ENCODE assay signal across 1 cellular context in the genomic region with DNA sequence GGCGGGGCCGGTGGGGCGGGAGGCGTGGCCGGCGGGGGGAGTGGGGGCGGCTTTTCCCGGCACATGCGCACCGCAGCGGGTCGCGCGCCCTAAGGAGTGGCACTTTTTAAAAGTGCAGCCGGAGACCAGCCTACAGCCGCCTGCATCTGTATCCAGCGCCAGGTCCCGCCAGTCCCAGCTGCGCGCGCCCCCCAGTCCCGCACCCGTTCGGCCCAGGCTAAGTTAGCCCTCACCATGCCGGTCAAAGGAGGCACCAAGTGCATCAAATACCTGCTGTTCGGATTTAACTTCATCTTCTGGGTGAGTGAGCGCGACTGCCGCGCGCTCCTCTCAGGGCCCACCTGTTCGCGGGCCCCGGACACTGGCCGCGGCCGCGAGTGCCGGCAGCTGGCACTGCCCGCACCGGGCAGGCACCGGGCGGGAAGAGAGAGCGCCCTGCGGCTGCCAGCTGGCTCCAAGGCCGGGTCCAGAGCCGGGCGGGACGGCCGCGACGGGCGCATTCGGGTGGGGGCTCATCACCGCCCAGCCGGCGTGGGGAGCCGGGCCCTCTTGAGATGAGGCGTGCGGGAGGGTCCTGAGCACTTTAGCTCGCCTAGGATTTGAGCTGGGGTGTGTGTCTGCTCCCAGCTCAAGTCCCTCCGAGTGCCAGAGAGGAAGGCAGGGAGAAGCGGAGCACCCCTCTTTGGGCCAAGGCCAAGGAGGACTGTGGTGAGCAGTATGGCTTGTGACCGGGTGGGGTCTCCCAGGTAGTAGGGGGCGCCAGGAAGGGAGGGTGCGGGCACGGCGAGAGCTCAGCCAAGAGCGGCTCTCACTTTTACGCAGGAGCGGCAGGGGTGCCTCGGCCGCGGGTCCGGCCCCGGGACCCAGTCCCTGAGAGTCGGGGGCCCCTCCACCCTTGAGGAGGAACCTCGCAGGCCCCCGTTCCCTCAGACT.
TF ChIP-seq lines count a peak whose summit lies in the region.

A gene with protein sequence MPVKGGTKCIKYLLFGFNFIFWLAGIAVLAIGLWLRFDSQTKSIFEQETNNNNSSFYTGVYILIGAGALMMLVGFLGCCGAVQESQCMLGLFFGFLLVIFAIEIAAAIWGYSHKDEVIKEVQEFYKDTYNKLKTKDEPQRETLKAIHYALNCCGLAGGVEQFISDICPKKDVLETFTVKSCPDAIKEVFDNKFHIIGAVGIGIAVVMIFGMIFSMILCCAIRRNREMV (plus strand): TSS at position 135 of the 933 bp plus-strand sequence. CDS start 100 bp downstream, at position 235.

TF ChIP-seq in HEK293, 187 proteins besides CTCF, POLR2A, EP300 and RAD21 (continued from another document and continues in another):
- TF ChIP-seq, protein P1, sequence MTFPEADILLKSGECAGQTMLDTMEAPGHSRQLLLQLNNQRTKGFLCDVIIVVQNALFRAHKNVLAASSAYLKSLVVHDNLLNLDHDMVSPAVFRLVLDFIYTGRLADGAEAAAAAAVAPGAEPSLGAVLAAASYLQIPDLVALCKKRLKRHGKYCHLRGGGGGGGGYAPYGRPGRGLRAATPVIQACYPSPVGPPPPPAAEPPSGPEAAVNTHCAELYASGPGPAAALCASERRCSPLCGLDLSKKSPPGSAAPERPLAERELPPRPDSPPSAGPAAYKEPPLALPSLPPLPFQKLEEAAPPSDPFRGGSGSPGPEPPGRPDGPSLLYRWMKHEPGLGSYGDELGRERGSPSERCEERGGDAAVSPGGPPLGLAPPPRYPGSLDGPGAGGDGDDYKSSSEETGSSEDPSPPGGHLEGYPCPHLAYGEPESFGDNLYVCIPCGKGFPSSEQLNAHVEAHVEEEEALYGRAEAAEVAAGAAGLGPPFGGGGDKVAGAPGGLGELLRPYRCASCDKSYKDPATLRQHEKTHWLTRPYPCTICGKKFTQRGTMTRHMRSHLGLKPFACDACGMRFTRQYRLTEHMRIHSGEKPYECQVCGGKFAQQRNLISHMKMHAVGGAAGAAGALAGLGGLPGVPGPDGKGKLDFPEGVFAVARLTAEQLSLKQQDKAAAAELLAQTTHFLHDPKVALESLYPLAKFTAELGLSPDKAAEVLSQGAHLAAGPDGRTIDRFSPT (tag by site-specific recombination; IDR thresholded peaks at IDR 0.05), result peak; percentile 52; the same call in 1 of the 2 replicates
- TF ChIP-seq ZNF433 (tag by site-specific recombination; IDR thresholded peaks at IDR 0.05; ENCODE audit: low read depth) (no peak), ZSCAN30 (tag by site-specific recombination; IDR thresholded peaks at IDR 0.05) (peak; percentile 15; the same call in 1 of the 2 replicates), ZNF2 (tag by site-specific recombination; IDR thresholded peaks at IDR 0.05) (no peak), ZNF544 (tag by site-specific recombination; IDR thresholded peaks at IDR 0.05) (no peak), KLF9 (tag by site-specific recombination; IDR thresholded peaks at IDR 0.05; ENCODE audit: low read depth) (no peak; the same call in 1 of the 2 replicates), PRDM1 (tag by site-specific recombination; IDR thresholded peaks at IDR 0.05) (0 out of 2 replicates have a peak, but pooled peaks have one; percentile 23), ZNF670 (tag by site-specific recombination; IDR thresholded peaks at IDR 0.05; ENCODE audit: low read depth) (no peak), YY1 (tag by site-specific recombination; IDR thresholded peaks at IDR 0.05) (no peak), KLF8 (tag by site-specific recombination; IDR thresholded peaks at IDR 0.05) (no peak; the same call in 1 of the 2 replicates), ZNF202 (tag by site-specific recombination; IDR thresholded peaks at IDR 0.05; ENCODE audit: borderline replicate concordance) (no peak), ZNF335 (tag by site-specific recombination; conservative IDR thresholded peaks at IDR 0.05) (peak; percentile 94), ZNF174 (tag by site-specific recombination; IDR thresholded peaks at IDR 0.05) (no peak), ZNF138 (tag by site-specific recombination; IDR thresholded peaks at IDR 0.05; ENCODE audit: borderline replicate concordance) (no peak), ZNF473 (tag by site-specific recombination; IDR thresholded peaks at IDR 0.05) (no peak), ZNF341 (tag by site-specific recombination; IDR thresholded peaks at IDR 0.05; ENCODE audit: low read depth) (peak; percentile 68), TRIM28 (IDR thresholded peaks at IDR 0.05; ENCODE audit: borderline replicate concordance, low read length) (no peak), ZBTB48 (tag by site-specific recombination; IDR thresholded peaks at IDR 0.05) (no peak), KLF16 (tag by site-specific recombination; IDR thresholded peaks at IDR 0.05) (no peak), ZNF426 (tag by site-specific recombination; IDR thresholded peaks at IDR 0.05) (no peak), ZNF391 (tag by site-specific recombination; IDR thresholded peaks at IDR 0.05; ENCODE audit: borderline replicate concordance, low read depth) (no peak), ZNF561 (tag by site-specific recombination; IDR thresholded peaks at IDR 0.05; ENCODE audit: borderline replicate concordance) (peak; percentile 35; the same call in 1 of the 2 replicates), ZNF423 (tag by site-specific recombination; IDR thresholded peaks at IDR 0.05) (peak; percentile 19; the same call in 1 of the 2 replicates), ZNF664 (tag by site-specific recombination; IDR thresholded peaks at IDR 0.05) (no peak), ZIC2 (tag by site-specific recombination; IDR thresholded peaks at IDR 0.05) (0 out of 2 replicates have a peak, but pooled peaks have one; percentile 5), ZNF146 (tag by site-specific recombination; IDR thresholded peaks at IDR 0.05) (no peak), ZNF266 (tag by site-specific recombination; IDR thresholded peaks at IDR 0.05; ENCODE audit: low read depth) (no peak), ZNF121 (tag by site-specific recombination; IDR thresholded peaks at IDR 0.05) (no peak), ZNF629 (tag by site-specific recombination; IDR thresholded peaks at IDR 0.05) (0 out of 2 replicates have a peak, but pooled peaks have one; percentile 7)
- TF ChIP-seq, protein P2, sequence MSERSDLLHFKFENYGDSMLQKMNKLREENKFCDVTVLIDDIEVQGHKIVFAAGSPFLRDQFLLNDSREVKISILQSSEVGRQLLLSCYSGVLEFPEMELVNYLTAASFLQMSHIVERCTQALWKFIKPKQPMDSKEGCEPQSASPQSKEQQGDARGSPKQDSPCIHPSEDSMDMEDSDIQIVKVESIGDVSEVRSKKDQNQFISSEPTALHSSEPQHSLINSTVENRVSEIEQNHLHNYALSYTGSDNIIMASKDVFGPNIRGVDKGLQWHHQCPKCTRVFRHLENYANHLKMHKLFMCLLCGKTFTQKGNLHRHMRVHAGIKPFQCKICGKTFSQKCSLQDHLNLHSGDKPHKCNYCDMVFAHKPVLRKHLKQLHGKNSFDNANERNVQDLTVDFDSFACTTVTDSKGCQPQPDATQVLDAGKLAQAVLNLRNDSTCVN (tag by site-specific recombination; optimal IDR thresholded peaks at IDR 0.05), result peak; percentile 88
- TF ChIP-seq, protein P3, sequence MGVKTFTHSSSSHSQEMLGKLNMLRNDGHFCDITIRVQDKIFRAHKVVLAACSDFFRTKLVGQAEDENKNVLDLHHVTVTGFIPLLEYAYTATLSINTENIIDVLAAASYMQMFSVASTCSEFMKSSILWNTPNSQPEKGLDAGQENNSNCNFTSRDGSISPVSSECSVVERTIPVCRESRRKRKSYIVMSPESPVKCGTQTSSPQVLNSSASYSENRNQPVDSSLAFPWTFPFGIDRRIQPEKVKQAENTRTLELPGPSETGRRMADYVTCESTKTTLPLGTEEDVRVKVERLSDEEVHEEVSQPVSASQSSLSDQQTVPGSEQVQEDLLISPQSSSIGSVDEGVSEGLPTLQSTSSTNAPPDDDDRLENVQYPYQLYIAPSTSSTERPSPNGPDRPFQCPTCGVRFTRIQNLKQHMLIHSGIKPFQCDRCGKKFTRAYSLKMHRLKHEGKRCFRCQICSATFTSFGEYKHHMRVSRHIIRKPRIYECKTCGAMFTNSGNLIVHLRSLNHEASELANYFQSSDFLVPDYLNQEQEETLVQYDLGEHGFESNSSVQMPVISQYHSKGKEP (tag by site-specific recombination; IDR thresholded peaks at IDR 0.05), result no peak
- TF ChIP-seq, protein P4, sequence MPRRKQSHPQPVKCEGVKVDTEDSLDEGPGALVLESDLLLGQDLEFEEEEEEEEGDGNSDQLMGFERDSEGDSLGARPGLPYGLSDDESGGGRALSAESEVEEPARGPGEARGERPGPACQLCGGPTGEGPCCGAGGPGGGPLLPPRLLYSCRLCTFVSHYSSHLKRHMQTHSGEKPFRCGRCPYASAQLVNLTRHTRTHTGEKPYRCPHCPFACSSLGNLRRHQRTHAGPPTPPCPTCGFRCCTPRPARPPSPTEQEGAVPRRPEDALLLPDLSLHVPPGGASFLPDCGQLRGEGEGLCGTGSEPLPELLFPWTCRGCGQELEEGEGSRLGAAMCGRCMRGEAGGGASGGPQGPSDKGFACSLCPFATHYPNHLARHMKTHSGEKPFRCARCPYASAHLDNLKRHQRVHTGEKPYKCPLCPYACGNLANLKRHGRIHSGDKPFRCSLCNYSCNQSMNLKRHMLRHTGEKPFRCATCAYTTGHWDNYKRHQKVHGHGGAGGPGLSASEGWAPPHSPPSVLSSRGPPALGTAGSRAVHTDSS (tag by site-specific recombination; IDR thresholded peaks at IDR 0.05), result no peak
- TF ChIP-seq, protein P5, sequence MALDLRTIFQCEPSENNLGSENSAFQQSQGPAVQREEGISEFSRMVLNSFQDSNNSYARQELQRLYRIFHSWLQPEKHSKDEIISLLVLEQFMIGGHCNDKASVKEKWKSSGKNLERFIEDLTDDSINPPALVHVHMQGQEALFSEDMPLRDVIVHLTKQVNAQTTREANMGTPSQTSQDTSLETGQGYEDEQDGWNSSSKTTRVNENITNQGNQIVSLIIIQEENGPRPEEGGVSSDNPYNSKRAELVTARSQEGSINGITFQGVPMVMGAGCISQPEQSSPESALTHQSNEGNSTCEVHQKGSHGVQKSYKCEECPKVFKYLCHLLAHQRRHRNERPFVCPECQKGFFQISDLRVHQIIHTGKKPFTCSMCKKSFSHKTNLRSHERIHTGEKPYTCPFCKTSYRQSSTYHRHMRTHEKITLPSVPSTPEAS (tag by site-specific recombination; IDR thresholded peaks at IDR 0.05), result no peak
- TF ChIP-seq, protein P6, sequence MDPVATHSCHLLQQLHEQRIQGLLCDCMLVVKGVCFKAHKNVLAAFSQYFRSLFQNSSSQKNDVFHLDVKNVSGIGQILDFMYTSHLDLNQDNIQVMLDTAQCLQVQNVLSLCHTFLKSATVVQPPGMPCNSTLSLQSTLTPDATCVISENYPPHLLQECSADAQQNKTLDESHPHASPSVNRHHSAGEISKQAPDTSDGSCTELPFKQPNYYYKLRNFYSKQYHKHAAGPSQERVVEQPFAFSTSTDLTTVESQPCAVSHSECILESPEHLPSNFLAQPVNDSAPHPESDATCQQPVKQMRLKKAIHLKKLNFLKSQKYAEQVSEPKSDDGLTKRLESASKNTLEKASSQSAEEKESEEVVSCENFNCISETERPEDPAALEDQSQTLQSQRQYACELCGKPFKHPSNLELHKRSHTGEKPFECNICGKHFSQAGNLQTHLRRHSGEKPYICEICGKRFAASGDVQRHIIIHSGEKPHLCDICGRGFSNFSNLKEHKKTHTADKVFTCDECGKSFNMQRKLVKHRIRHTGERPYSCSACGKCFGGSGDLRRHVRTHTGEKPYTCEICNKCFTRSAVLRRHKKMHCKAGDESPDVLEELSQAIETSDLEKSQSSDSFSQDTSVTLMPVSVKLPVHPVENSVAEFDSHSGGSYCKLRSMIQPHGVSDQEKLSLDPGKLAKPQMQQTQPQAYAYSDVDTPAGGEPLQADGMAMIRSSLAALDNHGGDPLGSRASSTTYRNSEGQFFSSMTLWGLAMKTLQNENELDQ (tag by site-specific recombination; IDR thresholded peaks at IDR 0.05; ENCODE audit: low read depth), result no peak
- TF ChIP-seq, protein P7, sequence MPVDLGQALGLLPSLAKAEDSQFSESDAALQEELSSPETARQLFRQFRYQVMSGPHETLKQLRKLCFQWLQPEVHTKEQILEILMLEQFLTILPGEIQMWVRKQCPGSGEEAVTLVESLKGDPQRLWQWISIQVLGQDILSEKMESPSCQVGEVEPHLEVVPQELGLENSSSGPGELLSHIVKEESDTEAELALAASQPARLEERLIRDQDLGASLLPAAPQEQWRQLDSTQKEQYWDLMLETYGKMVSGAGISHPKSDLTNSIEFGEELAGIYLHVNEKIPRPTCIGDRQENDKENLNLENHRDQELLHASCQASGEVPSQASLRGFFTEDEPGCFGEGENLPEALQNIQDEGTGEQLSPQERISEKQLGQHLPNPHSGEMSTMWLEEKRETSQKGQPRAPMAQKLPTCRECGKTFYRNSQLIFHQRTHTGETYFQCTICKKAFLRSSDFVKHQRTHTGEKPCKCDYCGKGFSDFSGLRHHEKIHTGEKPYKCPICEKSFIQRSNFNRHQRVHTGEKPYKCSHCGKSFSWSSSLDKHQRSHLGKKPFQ (tag by site-specific recombination; IDR thresholded peaks at IDR 0.05), result no peak
- TF ChIP-seq, protein P8, sequence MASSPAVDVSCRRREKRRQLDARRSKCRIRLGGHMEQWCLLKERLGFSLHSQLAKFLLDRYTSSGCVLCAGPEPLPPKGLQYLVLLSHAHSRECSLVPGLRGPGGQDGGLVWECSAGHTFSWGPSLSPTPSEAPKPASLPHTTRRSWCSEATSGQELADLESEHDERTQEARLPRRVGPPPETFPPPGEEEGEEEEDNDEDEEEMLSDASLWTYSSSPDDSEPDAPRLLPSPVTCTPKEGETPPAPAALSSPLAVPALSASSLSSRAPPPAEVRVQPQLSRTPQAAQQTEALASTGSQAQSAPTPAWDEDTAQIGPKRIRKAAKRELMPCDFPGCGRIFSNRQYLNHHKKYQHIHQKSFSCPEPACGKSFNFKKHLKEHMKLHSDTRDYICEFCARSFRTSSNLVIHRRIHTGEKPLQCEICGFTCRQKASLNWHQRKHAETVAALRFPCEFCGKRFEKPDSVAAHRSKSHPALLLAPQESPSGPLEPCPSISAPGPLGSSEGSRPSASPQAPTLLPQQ (tag by site-specific recombination; IDR thresholded peaks at IDR 0.05), result peak; percentile 77
- TF ChIP-seq, protein P9, sequence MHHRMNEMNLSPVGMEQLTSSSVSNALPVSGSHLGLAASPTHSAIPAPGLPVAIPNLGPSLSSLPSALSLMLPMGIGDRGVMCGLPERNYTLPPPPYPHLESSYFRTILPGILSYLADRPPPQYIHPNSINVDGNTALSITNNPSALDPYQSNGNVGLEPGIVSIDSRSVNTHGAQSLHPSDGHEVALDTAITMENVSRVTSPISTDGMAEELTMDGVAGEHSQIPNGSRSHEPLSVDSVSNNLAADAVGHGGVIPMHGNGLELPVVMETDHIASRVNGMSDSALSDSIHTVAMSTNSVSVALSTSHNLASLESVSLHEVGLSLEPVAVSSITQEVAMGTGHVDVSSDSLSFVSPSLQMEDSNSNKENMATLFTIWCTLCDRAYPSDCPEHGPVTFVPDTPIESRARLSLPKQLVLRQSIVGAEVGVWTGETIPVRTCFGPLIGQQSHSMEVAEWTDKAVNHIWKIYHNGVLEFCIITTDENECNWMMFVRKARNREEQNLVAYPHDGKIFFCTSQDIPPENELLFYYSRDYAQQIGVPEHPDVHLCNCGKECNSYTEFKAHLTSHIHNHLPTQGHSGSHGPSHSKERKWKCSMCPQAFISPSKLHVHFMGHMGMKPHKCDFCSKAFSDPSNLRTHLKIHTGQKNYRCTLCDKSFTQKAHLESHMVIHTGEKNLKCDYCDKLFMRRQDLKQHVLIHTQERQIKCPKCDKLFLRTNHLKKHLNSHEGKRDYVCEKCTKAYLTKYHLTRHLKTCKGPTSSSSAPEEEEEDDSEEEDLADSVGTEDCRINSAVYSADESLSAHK (tag by site-specific recombination; IDR thresholded peaks at IDR 0.05), result no peak
